ENCODE assay signal across 25 cellular contexts in the genomic region with DNA sequence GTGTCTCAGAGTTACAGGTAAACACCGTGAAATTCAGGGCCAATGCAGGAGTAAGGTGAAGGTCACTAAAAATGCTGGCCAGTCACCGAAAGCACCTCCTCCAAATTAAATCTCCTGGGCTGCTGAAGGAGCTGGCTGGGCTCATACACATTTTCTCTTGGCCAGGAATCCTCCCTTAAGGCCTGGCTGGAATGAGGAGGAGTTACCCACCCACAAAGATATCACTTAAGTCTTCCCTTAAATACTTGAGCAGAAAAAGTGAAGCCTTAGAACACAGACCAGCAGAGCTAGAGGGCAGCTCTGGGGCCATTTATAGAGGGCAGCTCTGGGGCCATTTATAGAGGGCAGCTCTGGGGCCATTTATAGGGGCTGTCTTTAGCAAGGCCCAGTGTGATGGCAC. TPM values are rescaled to one million over a fixed set of nuclear protein-coding genes. Genes with fewer than 3 reads are reported as not detected.
"Had no signal": no experiment of that assay in that cellular context is flagged by ENCODE, and none has a peak within 500 bp of the region (broad histone marks: within the 10 kb centered on the region; RNA-seq: fewer than 3 reads in every experiment).

No MANE protein-coding gene starts in this region.

- H3K4me1 Mint-ChIP-seq: immature natural killer cell had no signal

- H3K36me3 Mint-ChIP-seq: immature natural killer cell; naive thymus-derived CD8-positive, alpha-beta T cell had no signal

- H3K27ac Mint-ChIP-seq: endodermal cell, immature natural killer cell had no signal

- ATAC-seq: gastroesophageal sphincter; mucosa of descending colon; naive thymus-derived CD8-positive, alpha-beta T cell had no signal

- H3K4me3 Mint-ChIP-seq: endodermal cell; immature natural killer cell; naive thymus-derived CD8-positive, alpha-beta T cell had no signal

- DNase-seq: cerebellar nuclear complex; colonic mucosa; dermis blood vessel endothelial cell; endodermal cell; foreskin fibroblast; glutamatergic neuron; immature natural killer cell; left cardiac atrium; naive thymus-derived CD8-positive, alpha-beta T cell; posterior cingulate gyrus; small intestine; stimulated activated CD4-positive, alpha-beta T cell treated with anti-CD3 and anti-CD28 coated beads, Interleukin-12 subunit alpha, Interleukin-12 subunit beta, amount 100 ng/mL, for 4 hours; stimulated activated naive CD4-positive, alpha-beta T cell; stomach; substantia nigra; transverse colon had no signal

- H3K9me3 Mint-ChIP-seq: endodermal cell; naive thymus-derived CD8-positive, alpha-beta T cell had no signal

RNA-seq across cellular contexts. Expression of a gene that starts 46.3 kb away (rescaled TPM):
- total RNA-seq: naive thymus-derived CD8-positive, alpha-beta T cell had no signal

RNA-seq across cellular contexts. Expression of a gene that starts 52.9 kb away (rescaled TPM):
- total RNA-seq: dermis blood vessel endothelial cell; endodermal cell; left cardiac atrium; liver; lung microvascular endothelial cell; naive thymus-derived CD8-positive, alpha-beta T cell had no signal

RNA-seq across cellular contexts. Expression of a gene that starts 53.2 kb away (rescaled TPM):
- total RNA-seq: colonic mucosa; dermis blood vessel endothelial cell; endodermal cell; fibroblast of lung; gastroesophageal sphincter; left cardiac atrium; lung microvascular endothelial cell; mucosa of descending colon; naive thymus-derived CD8-positive, alpha-beta T cell; osteoblast; right atrium auricular region; stomach; thoracic aorta; transverse colon; ureter had no signal
